In genomic region chr5:79236970-79237734, GRCh38 we compare ENCODE assay signal across 8 cellular contexts. TPM values are rescaled to one million over a fixed set of nuclear protein-coding genes. Genes with fewer than 3 reads are reported as not detected.
A peak's percentile ranks its signal among the peaks of the same experiment; 100 is the strongest.
DNase-seq lines count a peak whose midpoint lies in the region; ATAC-seq and TF ChIP-seq lines count a peak whose summit lies in the region.

No MANE protein-coding gene starts in this region.

- H3K4me3 ChIP-seq in MG63 = peak overlapping the region; percentile 81

- peaks cover 42% of the 10 kb centered on the region for H3K4me1 Mint-ChIP-seq in chondrocyte (ENCODE audit: low read depth)

- peak overlapping the region; percentile 98 for H3K4me3 Mint-ChIP-seq in chondrocyte (ENCODE audit: unreplicated experiment)

- DNase-seq in DMS114 treated with DMSO at 0.1 percent for 48 hours (lab: John Stamatoyannopoulos, UW; ENCODE audit: unreplicated experiment) (peak; percentile 48), MG63 (peak; percentile 58), chondrocyte (ENCODE audit: low spot score) (peak; percentile 83), left lobe of liver (ENCODE audit: low spot score) (peak; percentile 73)
- peak; percentile 10 to 34 (median 12) for DNase-seq in activated CD4-positive, CD25-positive, alpha-beta regulatory T cell (lab: John Stamatoyannopoulos, UW)
- DNase-seq in stimulated activated CD4-positive, alpha-beta T cell treated with anti-CD3 and anti-CD28 coated beads, Interleukin-4, amount 100 ng/mL, for 1 hour = peak; percentile 30

- no peaks in the 10 kb centered on the region for H3K36me3 ChIP-seq in MG63

- no peaks in the 10 kb centered on the region for H3K9me3 Mint-ChIP-seq in chondrocyte (ENCODE audit: low read depth)

- H3K36me3 Mint-ChIP-seq in chondrocyte (ENCODE audit: low read depth) = no peaks in the 10 kb centered on the region

- no peaks in the 10 kb centered on the region for H3K27me3 ChIP-seq in MG63

- H3K9me3 ChIP-seq in MG63 = no peaks in the 10 kb centered on the region

- H3K27me3 Mint-ChIP-seq in chondrocyte (ENCODE audit: low read depth) = no peaks in the 10 kb centered on the region

- peak; percentile 27 for ATAC-seq in GM21737 (IDR thresholded peaks at IDR 0.05; ENCODE audit: unreplicated experiment)
- ATAC-seq in left lobe of liver = peak; percentile 53
- no peak for ATAC-seq in GM18519 (IDR thresholded peaks at IDR 0.05; ENCODE audit: low FRiP score, unreplicated experiment)

- peak overlapping the region; percentile 88 for H3K27ac Mint-ChIP-seq in chondrocyte (ENCODE audit: unreplicated experiment)

- TF ChIP-seq CTCF in chondrocyte (IDR thresholded peaks at IDR 0.05) = no peak

RNA-seq across cellular contexts. Expression of gene JMY, which starts 1.2 kb away (rescaled TPM):
- total RNA-seq in MG63 (2014; rRNA removed; shearing (Covaris generic); ENCODE audit: low replicate concordance) = 5.5 TPM in 2 replicates
- total RNA-seq in chondrocyte (16.9 to 17.2 TPM (median 17.1 TPM) in 3 replicates), left lobe of liver (5.5 TPM)

Comparison
In these comparisons a context has a peak if more than half of its experiments do, and no peak if none do; other contexts are left out.
1. DNase-seq: peak in every context shown above with its lines; median percentile 83 in chondrocyte; 73 in left lobe of liver; 58 in MG63; 48 in DMS114 treated with DMSO at 0.1 percent for 48 hours; 30 in stimulated activated CD4-positive, alpha-beta T cell treated with anti-CD3 and anti-CD28 coated beads, Interleukin-4, amount 100 ng/mL, for 1 hour; 12 in activated CD4-positive, CD25-positive, alpha-beta regulatory T cell.